ENCODE assay signal across 8 cellular contexts in genomic region chr11:45900916-45901617, GRCh38. TPM values are rescaled to one million over a fixed set of nuclear protein-coding genes. Genes with fewer than 3 reads are reported as not detected.
DNase-seq lines count a peak whose midpoint lies in the region; ATAC-seq and TF ChIP-seq lines count a peak whose summit lies in the region.

No MANE protein-coding gene starts in this region.

- H4K8ac ChIP-seq in trophoblast cell (ENCODE audit: low read depth, low read length): no peak overlapping the region

- peaks cover 6 to 9% of the 10 kb centered on the region in 2 experiments for H3K4me1 ChIP-seq in trophoblast cell (ENCODE audit: control insufficient read depth in 1 of 2, insufficient read depth in 2 of 2, low read length in 2 of 2)

- peak overlapping the region; percentile 79 for H3K4me2 ChIP-seq in trophoblast cell (ENCODE audit: low read length)

- no peak overlapping the region for H3K18ac ChIP-seq in trophoblast cell (ENCODE audit: low read length)

- ATAC-seq in HG03196 (IDR thresholded peaks at IDR 0.05; ENCODE audit: unreplicated experiment): no peak
- ATAC-seq in GM18519 (IDR thresholded peaks at IDR 0.05; ENCODE audit: low FRiP score, unreplicated experiment): no peak
- ATAC-seq in GM21360 (IDR thresholded peaks at IDR 0.05; ENCODE audit: unreplicated experiment): no peak

- H3K9ac ChIP-seq in trophoblast cell (ENCODE audit: low read length): no peak overlapping the region

- no CpG with 5 or more reads among the region's 8 CpGs for WGBS in trophoblast cell (ENCODE audit: extremely low coverage, insufficient coverage, insufficient read length)

- TF ChIP-seq CTCF in WERI-Rb-1 (IDR thresholded peaks at IDR 0.05; ENCODE audit: low read depth, low read length): no peak

- no peak overlapping the region for H3K27ac ChIP-seq in WERI-Rb-1
- no peak overlapping the region for H3K27ac ChIP-seq in trophoblast cell (ENCODE audit: low read depth, low read length)

- no peak overlapping the region for H2BK12ac ChIP-seq in trophoblast cell (ENCODE audit: low read length)

- no peak overlapping the region for H3K4ac ChIP-seq in trophoblast cell (ENCODE audit: low read depth, low read length)

- peak overlapping the region; percentile 55 for H3K4me3 ChIP-seq in WERI-Rb-1 (ENCODE audit: low read depth, low read length)
- no peak overlapping the region for H3K4me3 ChIP-seq in trophoblast cell (ENCODE audit: low read depth, low read length)

- H2AFZ ChIP-seq in trophoblast cell (ENCODE audit: insufficient read depth, low read length, poor library complexity): no peak overlapping the region

- H3K14ac ChIP-seq in trophoblast cell (ENCODE audit: low read length): no peak overlapping the region

- H2BK120ac ChIP-seq in trophoblast cell (ENCODE audit: insufficient read depth, low read length, poor library complexity): no peak overlapping the region

- H3K9me3 ChIP-seq in WERI-Rb-1 (ENCODE audit: severe bottlenecking): no peaks in the 10 kb centered on the region
- H3K9me3 ChIP-seq in trophoblast cell (ENCODE audit: insufficient read depth, low read depth, low read length): no peaks in the 10 kb centered on the region

- H3K79me1 ChIP-seq in trophoblast cell (ENCODE audit: low read length): peaks cover 2% of the 10 kb centered on the region

- no peak overlapping the region for H2BK5ac ChIP-seq in trophoblast cell (ENCODE audit: low read depth, low read length, poor library complexity)

- H3K36me3 ChIP-seq in WERI-Rb-1: peaks cover 48% of the 10 kb centered on the region
- peaks cover 3 to 4% of the 10 kb centered on the region in 2 experiments for H3K36me3 ChIP-seq in trophoblast cell (ENCODE audit: control insufficient read depth in 1 of 2, insufficient read depth in 2 of 2, low read length in 2 of 2)

- no peak overlapping the region for H3K23ac ChIP-seq in trophoblast cell (ENCODE audit: low read length)

- peaks cover 1% of the 10 kb centered on the region for H3K79me2 ChIP-seq in trophoblast cell (ENCODE audit: control insufficient read depth, insufficient read depth, low read length, poor library complexity)

- no peak overlapping the region for H2AK5ac ChIP-seq in trophoblast cell (ENCODE audit: low read length)

- H3K27me3 ChIP-seq in WERI-Rb-1 (ENCODE audit: insufficient read depth, low read depth, severe bottlenecking): no peaks in the 10 kb centered on the region
- peaks cover 7% of the 10 kb centered on the region for H3K27me3 ChIP-seq in trophoblast cell (ENCODE audit: insufficient read depth, low read length)

- H4K12ac ChIP-seq in trophoblast cell (ENCODE audit: low read depth, low read length): no peak overlapping the region

- no peak overlapping the region for H4K91ac ChIP-seq in trophoblast cell (ENCODE audit: low read depth, low read length)

- DNase-seq in COR-L47 (lab: John Stamatoyannopoulos, UW): peak; percentile 10
- DNase-seq in WERI-Rb-1: no peak
- DNase-seq in globus pallidus (ENCODE audit: low spot score): peak; percentile 75
- DNase-seq in trophoblast cell: no peak
- no peak for DNase-seq in NCI-H2081 treated with DMSO at 0.1 percent for 48 hours (lab: John Stamatoyannopoulos, UW)

RNA-seq across cellular contexts. Expression of gene FREY1, which starts 6.0 kb away (rescaled TPM):
- polyA plus RNA-seq in trophoblast cell (2013): 0.40 and 0.43 TPM in 2 replicates

RNA-seq across cellular contexts. Expression of gene MAPK8IP1, which starts 15.6 kb away (rescaled TPM):
- polyA plus RNA-seq in trophoblast cell (2013): 7.4 and 8.1 TPM in 2 replicates

RNA-seq across cellular contexts. Expression of gene PEX16, which starts 16.6 kb away (rescaled TPM):
- 14.1 and 15.5 TPM in 2 replicates for polyA plus RNA-seq in trophoblast cell (2013)

RNA-seq across cellular contexts. Expression of gene LARGE2, which starts 21.4 kb away (rescaled TPM):
- polyA plus RNA-seq in trophoblast cell (2013): 7.3 and 8.4 TPM in 2 replicates

RNA-seq across cellular contexts. Expression of gene CRY2, which starts 53.8 kb away (rescaled TPM):
- polyA plus RNA-seq in trophoblast cell (2013): 7.8 and 8.1 TPM in 2 replicates

Comparison
In these comparisons a context has a peak if more than half of its experiments do, and no peak if none do; other contexts are left out.
1. DNase-seq: peak in COR-L47 (single experiment) and globus pallidus (single experiment); none in WERI-Rb-1 (single experiment), trophoblast cell (0 of 2) and NCI-H2081 treated with DMSO at 0.1 percent for 48 hours (single experiment).